In genomic region chr7:1555046-1555812, GRCh38 we compare ENCODE assay signal across 9 cellular contexts. TPM values are rescaled to one million over a fixed set of nuclear protein-coding genes. Genes with fewer than 3 reads are reported as not detected.
DNase-seq lines count a peak whose midpoint lies in the region; ATAC-seq and TF ChIP-seq lines count a peak whose summit lies in the region.
"Had no signal": no experiment of that assay in that cellular context is flagged by ENCODE, and none has a peak within 500 bp of the region (broad histone marks: within the 10 kb centered on the region; RNA-seq: fewer than 3 reads in every experiment).

No MANE protein-coding gene starts in this region.

- ATAC-seq in right cardiac atrium (peak; percentile 17 to 32), GM19463 (IDR thresholded peaks at IDR 0.05; ENCODE audit: unreplicated experiment) (no peak)

- H3K27me3 ChIP-seq in right cardiac atrium (ENCODE audit: control insufficient read depth, insufficient read depth) = no peaks in the 10 kb centered on the region
- H3K27me3 ChIP-seq in transverse colon = no peaks in the 10 kb centered on the region
- peaks cover 0 to 36% (median 0%) of the 10 kb centered on the region in 4 donors for H3K27me3 ChIP-seq in esophagus muscularis mucosa

- H3K9me3 ChIP-seq in right cardiac atrium (ENCODE audit: control insufficient read depth, low read length) (no peaks in the 10 kb centered on the region), transverse colon (no peaks in the 10 kb centered on the region), esophagus muscularis mucosa (no peaks in the 10 kb centered on the region)

- no peak overlapping the region for H3K27ac Mint-ChIP-seq in T-helper 2 cell treated with Interferon-gamma antibody and Interleukin-4, amounts not matched to agents 5 μg/mL and 100 μg/mL, for 36 hours

- DNase-seq in NCI-H2081 (lab: John Stamatoyannopoulos, UW) (peak; percentile 70 to 85), NCI-H2081 treated with DMSO at 0.1 percent for 48 hours (lab: John Stamatoyannopoulos, UW) (no peak), RWPE1 (ENCODE audit: low spot score) (peak; percentile 99), right cardiac atrium (peak; percentile 37 to 68 (median 48)), transverse colon (peak; percentile 89), esophagus muscularis mucosa (ENCODE audit: extremely low spot score) (no peak)
- DNase-seq in T-helper 2 cell treated with Interferon-gamma antibody and Interleukin-4, amounts not matched to agents 5 μg/mL and 100 μg/mL, for 36 hours (ENCODE audit: low spot score) = no peak

- in situ Hi-C loops in transverse colon (cut with MboI; ENCODE audit: low pct_ligation_motif_present in 1 of 4, low pct_unique_long_range_greater_than_20kb in 1 of 4, low sequenced_read_pairs in 3 of 4) = no loop called here

- POLR2A ChIA-PET in RWPE1 (lab: Yijun Ruan, JAX; ENCODE audit: low non-redundant PET) = interaction anchor here (0.5 to 1.5 kb wide), 4 partner anchors 13 to 30 kb away, joined by 4 to 6 read pairs (median 5); no protein-coding TSS in a partner anchor

- peak; percentile 51 for TF ChIP-seq POLR2A in transverse colon (IDR thresholded peaks at IDR 0.05)
- no peak for TF ChIP-seq POLR2A in esophagus muscularis mucosa (IDR thresholded peaks at IDR 0.05; ENCODE audit: low read depth)

- H3K4me1 Mint-ChIP-seq in T-helper 2 cell treated with Interferon-gamma antibody and Interleukin-4, amounts not matched to agents 5 μg/mL and 100 μg/mL, for 36 hours (ENCODE audit: low read depth) = no peaks in the 10 kb centered on the region

- H3K4me1 ChIP-seq in right cardiac atrium (ENCODE audit: control insufficient read depth, insufficient read depth, low read length) (no peaks in the 10 kb centered on the region), transverse colon (peaks cover 0 to 41% (median 25%) of the 10 kb centered on the region in 4 donors), esophagus muscularis mucosa (peaks cover 14 to 26% (median 15%) of the 10 kb centered on the region in 4 donors)

- H3K27ac ChIP-seq in RWPE1 (peak overlapping the region; percentile 96), right cardiac atrium (ENCODE audit: low read length) (no peak overlapping the region), transverse colon (peak overlapping the region; percentile 85 to 94 (median 89)), esophagus muscularis mucosa (replicated peaks in 1 of 4) (no peak overlapping the region)

- no peaks in the 10 kb centered on the region for H3K27me3 Mint-ChIP-seq in T-helper 2 cell treated with Interferon-gamma antibody and Interleukin-4, amounts not matched to agents 5 μg/mL and 100 μg/mL, for 36 hours (ENCODE audit: low read depth)

- TF ChIP-seq CTCF in RWPE1 (conservative IDR thresholded peaks at IDR 0.05; ENCODE audit: low read depth) (no peak), transverse colon (IDR thresholded peaks at IDR 0.05) (peak in 2 of 5 experiments; percentile 20 to 37), esophagus muscularis mucosa (IDR thresholded peaks at IDR 0.05) (no peak)

- TF ChIP-seq EP300 in transverse colon (IDR thresholded peaks at IDR 0.05; ENCODE audit: low read depth) (no peak), esophagus muscularis mucosa (IDR thresholded peaks at IDR 0.05) (no peak)

- intact Hi-C loops in right cardiac atrium (cut with DNase I) (no loop called here), transverse colon (cut with DNase I; ENCODE audit: low total_unique reads) (no loop called here), esophagus muscularis mucosa (cut with DNase I) (no loop called here)

- WGBS in right cardiac atrium = 33% methylated on average over 35 of the region's 35 CpGs
- 24% methylated on average over 30 of the region's 35 CpGs; no CpG with 5 or more reads in 1 of the 2 donors for WGBS in transverse colon (ENCODE audit: low coverage in 1 of 2), 2 donors
- WGBS in esophagus muscularis mucosa = 21% methylated on average over 16 of the region's 35 CpGs

- no peaks in the 10 kb centered on the region for H3K36me3 Mint-ChIP-seq in T-helper 2 cell treated with Interferon-gamma antibody and Interleukin-4, amounts not matched to agents 5 μg/mL and 100 μg/mL, for 36 hours (ENCODE audit: low read depth)

- CTCF ChIA-PET in RWPE1 (lab: Yijun Ruan, JAX) = interaction anchor here (0.5 to 1.9 kb wide), 10 partner anchors 13 to 896 kb away, joined by 3 to 9 read pairs (median 3); partner anchors contain the start of genes CYP2W1 and INTS1

- H3K9me3 Mint-ChIP-seq in T-helper 2 cell treated with Interferon-gamma antibody and Interleukin-4, amounts not matched to agents 5 μg/mL and 100 μg/mL, for 36 hours = no peaks in the 10 kb centered on the region

- H3K4me3 ChIP-seq in right cardiac atrium (ENCODE audit: low read length) (no peak overlapping the region), transverse colon (peak overlapping the region in 3 of 4 donors; percentile 30 to 44 (median 38)), esophagus muscularis mucosa (peak overlapping the region in 1 of 4 donors; percentile 12)

- H3K4me3 Mint-ChIP-seq in T-helper 2 cell treated with Interferon-gamma antibody and Interleukin-4, amounts not matched to agents 5 μg/mL and 100 μg/mL, for 36 hours = no peak overlapping the region

- no peaks in the 10 kb centered on the region for H3K36me3 ChIP-seq in transverse colon
- H3K36me3 ChIP-seq in esophagus muscularis mucosa = no peaks in the 10 kb centered on the region

RNA-seq across cellular contexts. Expression of gene TMEM184A, which starts 0.8 kb away (rescaled TPM):
- total RNA-seq in right cardiac atrium = under 1 TPM in 3 of 4 donors, not detected in 1; 0.26 to 0.62 (median 0.49) TPM
- polyA plus RNA-seq in right cardiac atrium = 0.38 TPM
- 100 to 1,000 TPM in 2 of 4 donors, 10 to 100 TPM in 2; 49.9 to 151 (median 94.1) TPM for total RNA-seq in transverse colon
- total RNA-seq in esophagus muscularis mucosa = under 1 TPM in 2 of 4 donors, not detected in 2; 0.23 to 0.42 TPM
- total RNA-seq: T-helper 2 cell treated with Interferon-gamma antibody and Interleukin-4, amounts not matched to agents 100 ng/mL and 5 ng/mL, for 36 hours had no signal

RNA-seq across cellular contexts. Expression of gene PSMG3, which starts 14.6 kb away (rescaled TPM):
- 10 to 100 TPM; 11.6 to 16.2 (median 13.9) TPM for total RNA-seq in right cardiac atrium
- polyA plus RNA-seq in right cardiac atrium = 27.6 TPM
- 10 to 100 TPM in 3 of 4 donors, 1 to 10 TPM in 1; 7.1 to 41.9 (median 27.6) TPM for total RNA-seq in transverse colon
- 10 to 100 TPM; 26.8 to 33.2 (median 29.3) TPM for total RNA-seq in esophagus muscularis mucosa

RNA-seq across cellular contexts. Expression of gene MAFK, which starts 24.7 kb away (rescaled TPM):
- 10 to 100 TPM; 43.6 to 69.3 (median 55.9) TPM for total RNA-seq in right cardiac atrium
- 73.8 TPM for polyA plus RNA-seq in right cardiac atrium
- 100 to 1,000 TPM in 1 of 4 donors, 10 to 100 TPM in 3; 22.9 to 103 (median 44.0) TPM for total RNA-seq in transverse colon
- 100 to 1,000 TPM in 1 of 4 donors, 10 to 100 TPM in 3; 61.5 to 104 (median 83.0) TPM for total RNA-seq in esophagus muscularis mucosa

RNA-seq across cellular contexts. Expression of gene INTS1, which starts 51.0 kb away (rescaled TPM):
- total RNA-seq in right cardiac atrium (10 to 100 TPM; 30.6 to 48.3 (median 46.3) TPM), transverse colon (100 to 1,000 TPM in 1 of 4 donors, 10 to 100 TPM in 3; 50.3 to 134 (median 71.4) TPM), esophagus muscularis mucosa (10 to 100 TPM; 33.1 to 80.3 (median 48.0) TPM)
- 39.0 TPM for polyA plus RNA-seq in right cardiac atrium

Comparison
In these comparisons a context has a peak if more than half of its experiments do, and no peak if none do; other contexts are left out.
1. DNase-seq: peak in NCI-H2081 (2 of 2), RWPE1 (single experiment), right cardiac atrium (3 of 3) and transverse colon (single experiment); none in NCI-H2081 treated with DMSO at 0.1 percent for 48 hours (single experiment), T-helper 2 cell treated with Interferon-gamma antibody and Interleukin-4, amounts not matched to agents 5 μg/mL and 100 μg/mL, for 36 hours (single experiment) and esophagus muscularis mucosa (single experiment).
2. H3K27ac ChIP-seq: peak in RWPE1 (single experiment) and transverse colon (4 of 4); none in right cardiac atrium (single experiment) and esophagus muscularis mucosa (0 of 4).
3. RNA of gene TMEM184A, which starts 0.8 kb away (total RNA-seq): 49.9 to 151 TPM in transverse colon; 0.26 to 0.62 TPM in right cardiac atrium and 0.23 to 0.42 TPM in esophagus muscularis mucosa; every median in the first group is over 10 times any median in the second.